ENCODE assay signal across 1 cellular context in genomic region chr17:31476525-31477416, GRCh38.
TF ChIP-seq lines count a peak whose summit lies in the region.

No MANE protein-coding gene starts in this region.

TF ChIP-seq in HepG2, 621 proteins besides CTCF, POLR2A, EP300 and RAD21 (continued from another document and continues in another):
- no peak for TF ChIP-seq SNAPC4 (CRISPR knock-in tag; IDR thresholded peaks at IDR 0.05)
- no peak for TF ChIP-seq ATF7-NPFF (CRISPR knock-in tag; IDR thresholded peaks at IDR 0.05; ENCODE audit: low read depth)
- TF ChIP-seq THAP8 (CRISPR knock-in tag; IDR thresholded peaks at IDR 0.05; ENCODE audit: borderline replicate concordance): no peak
- TF ChIP-seq ZSCAN12 (CRISPR knock-in tag; IDR thresholded peaks at IDR 0.05): no peak
- no peak; the same call in 1 of the 2 replicates for TF ChIP-seq ZMAT3 (CRISPR knock-in tag; conservative IDR thresholded peaks at IDR 0.05)
- peak; percentile 51; the same call in 1 of the 2 replicates for TF ChIP-seq ZNF121 (CRISPR knock-in tag; IDR thresholded peaks at IDR 0.05)
- no peak for TF ChIP-seq ZNF343 (CRISPR knock-in tag; IDR thresholded peaks at IDR 0.05)
- TF ChIP-seq NCOA2 (CRISPR knock-in tag; IDR thresholded peaks at IDR 0.05): no peak; the same call in 1 of the 2 replicates
- TF ChIP-seq ZBTB25 (CRISPR knock-in tag; IDR thresholded peaks at IDR 0.05): no peak
- no peak for TF ChIP-seq KLF16 (CRISPR knock-in tag; IDR thresholded peaks at IDR 0.05)
- TF ChIP-seq PITX1 (CRISPR knock-in tag; IDR thresholded peaks at IDR 0.05): 0 out of 2 replicates have a peak, but pooled peaks have one; percentile 37
- TF ChIP-seq ZBTB37 (CRISPR knock-in tag; IDR thresholded peaks at IDR 0.05): no peak
- TF ChIP-seq CERS6 (CRISPR knock-in tag; IDR thresholded peaks at IDR 0.05): no peak
- no peak for TF ChIP-seq NCOA5 (CRISPR knock-in tag; IDR thresholded peaks at IDR 0.05)
- TF ChIP-seq YY1 (IDR thresholded peaks at IDR 0.05; ENCODE audit: insufficient read depth, insufficient replicate concordance, low read depth, low read length): no peak
- no peak for TF ChIP-seq HES4 (CRISPR knock-in tag; IDR thresholded peaks at IDR 0.05; ENCODE audit: borderline replicate concordance)
- no peak for TF ChIP-seq ATAD3A (CRISPR knock-in tag; IDR thresholded peaks at IDR 0.05)
- no peak for TF ChIP-seq RARG (CRISPR knock-in tag; IDR thresholded peaks at IDR 0.05; ENCODE audit: low read depth)
- TF ChIP-seq RNF219 (CRISPR knock-in tag; IDR thresholded peaks at IDR 0.05): no peak
- no peak for TF ChIP-seq ZNF256 (CRISPR knock-in tag; conservative IDR thresholded peaks at IDR 0.05)
- TF ChIP-seq HNRNPL (IDR thresholded peaks at IDR 0.05; ENCODE audit: low read depth, low read length): peak; percentile 100
- 0 out of 2 replicates have a peak, but pooled peaks have one; percentile 37 for TF ChIP-seq RXRB (CRISPR knock-in tag; IDR thresholded peaks at IDR 0.05; ENCODE audit: borderline replicate concordance)
- TF ChIP-seq ZNF75D (CRISPR knock-in tag; IDR thresholded peaks at IDR 0.05; ENCODE audit: borderline replicate concordance): no peak
- no peak for TF ChIP-seq ZNF737 (CRISPR knock-in tag; IDR thresholded peaks at IDR 0.05; ENCODE audit: borderline replicate concordance)
- TF ChIP-seq ZFAT (CRISPR knock-in tag; conservative IDR thresholded peaks at IDR 0.05): no peak
- TF ChIP-seq ZNF362 (CRISPR knock-in tag; IDR thresholded peaks at IDR 0.05; ENCODE audit: borderline replicate concordance): no peak
- no peak for TF ChIP-seq NONO (IDR thresholded peaks at IDR 0.05)
- no peak for TF ChIP-seq NONO (CRISPR knock-in tag; conservative IDR thresholded peaks at IDR 0.05)
- TF ChIP-seq ZNF788 (CRISPR knock-in tag; IDR thresholded peaks at IDR 0.05; ENCODE audit: borderline replicate concordance): no peak
- TF ChIP-seq NFATC3 (CRISPR knock-in tag; IDR thresholded peaks at IDR 0.05): no peak
- no peak for TF ChIP-seq ZNF850 (CRISPR knock-in tag; conservative IDR thresholded peaks at IDR 0.05)
- TF ChIP-seq REST (IDR thresholded peaks at IDR 0.05; ENCODE audit: borderline replicate concordance in 1 of 2, low read depth in 1 of 2, low read length in 2 of 2): no peak
- no peak for TF ChIP-seq JDP2 (CRISPR knock-in tag; IDR thresholded peaks at IDR 0.05; ENCODE audit: borderline replicate concordance)
- TF ChIP-seq FOXA1 (IDR thresholded peaks at IDR 0.05): no peak
- peak; percentile 70; the same call in 1 of the 2 replicates for TF ChIP-seq FOXA1 (CRISPR knock-in tag; IDR thresholded peaks at IDR 0.05)
- peak; percentile 48; the same call in 1 of the 2 replicates for TF ChIP-seq AHDC1 (CRISPR knock-in tag; IDR thresholded peaks at IDR 0.05; ENCODE audit: borderline replicate concordance)
- TF ChIP-seq ETV5 (CRISPR knock-in tag; IDR thresholded peaks at IDR 0.05; ENCODE audit: borderline replicate concordance): peak; percentile 86; the same call in 1 of the 2 replicates
